Comparison of ENCODE assay signal across 7 cellular contexts in the genomic region with DNA sequence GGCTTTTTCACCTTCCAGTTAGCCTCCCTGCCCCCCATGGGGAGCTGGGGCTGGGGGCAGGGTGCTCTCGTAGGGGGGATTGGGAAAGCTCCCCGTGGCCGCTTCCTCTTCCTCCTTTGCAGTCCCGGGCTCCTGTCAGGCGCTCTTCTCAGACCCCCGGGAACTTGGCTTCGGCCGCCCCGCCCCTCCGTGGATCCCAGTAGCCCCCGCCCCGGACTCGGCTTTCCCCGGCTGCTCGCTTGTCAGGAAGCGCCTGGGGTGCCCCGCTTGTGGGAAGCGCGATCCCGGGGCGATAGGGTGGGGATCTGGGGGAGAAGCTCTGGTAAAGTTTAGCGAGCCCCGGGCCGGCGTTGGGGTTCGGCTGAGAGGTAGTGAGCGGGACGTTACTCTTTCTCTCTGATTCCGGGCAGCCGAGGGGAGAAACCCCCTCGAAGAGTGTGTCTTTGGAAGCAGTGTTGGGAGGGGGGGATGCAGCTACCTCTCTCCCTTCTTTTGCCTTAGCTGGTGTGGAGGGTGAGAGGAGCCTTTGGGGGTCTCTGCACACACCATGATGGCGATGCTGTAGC. TPM values are rescaled to one million over a fixed set of nuclear protein-coding genes. Genes with fewer than 3 reads are reported as not detected.
A peak's percentile ranks its signal among the peaks of the same experiment; 100 is the strongest.
DNase-seq lines count a peak whose midpoint lies in the region; ATAC-seq, FAIRE-seq and TF ChIP-seq lines count a peak whose summit lies in the region.

No MANE protein-coding gene starts in this region.

- H3K4me1 ChIP-seq in esophagus muscularis mucosa: peaks cover 29 to 49% (median 38%) of the 10 kb centered on the region in 4 donors
- H3K4me1 ChIP-seq in thoracic aorta (ENCODE audit: control insufficient read depth in 1 of 2, low read depth in 2 of 2): peaks cover 28 to 34% of the 10 kb centered on the region in 2 donors

- TF ChIP-seq POLR2A in esophagus muscularis mucosa (IDR thresholded peaks at IDR 0.05; ENCODE audit: low read depth): no peak

- ATAC-seq in HG02852 (IDR thresholded peaks at IDR 0.05; ENCODE audit: unreplicated experiment): peak; percentile 27
- ATAC-seq in naive B cell (ENCODE audit: low read depth in 2 of 2): peak; percentile 1 to 13
- no peak for ATAC-seq in thoracic aorta (ENCODE audit: insufficient number of reproducible peaks, low FRiP score, low read depth)

- DNase-seq in GM18507 (ENCODE audit: extremely low spot score, insufficient read length, low read depth): no peak
- peak; percentile 82 for DNase-seq in NCI-H69 (lab: John Stamatoyannopoulos, UW)
- peak; percentile 9 for DNase-seq in activated T-cell treated with anti-CD3 and anti-CD28 coated beads for 4 hours
- no peak for DNase-seq in esophagus muscularis mucosa (ENCODE audit: extremely low spot score)
- DNase-seq in naive B cell: peak; percentile 25
- no peak for DNase-seq in thoracic aorta (ENCODE audit: low spot score)

- peak overlapping the region; percentile 84 to 97 (median 92) for H3K4me3 Mint-ChIP-seq in naive B cell

- H3K27ac ChIP-seq in esophagus muscularis mucosa (replicated peaks in 1 of 4) (peak overlapping the region; percentile 94 to 98 (median 95)), thoracic aorta (peak overlapping the region; percentile 78 to 90)

- peaks cover 23 to 48% (median 30%) of the 10 kb centered on the region in 3 donors for H3K4me1 Mint-ChIP-seq in naive B cell

- intact Hi-C loops in esophagus muscularis mucosa (cut with DNase I): loop anchor here (2.0 to 5.0 kb wide), 3 partner anchors 100 to 192 kb away; no protein-coding TSS in a partner anchor

- peaks cover 0 to 4% (median 0%) of the 10 kb centered on the region in 3 donors for H3K27me3 Mint-ChIP-seq in naive B cell

- no peaks in the 10 kb centered on the region for H3K36me3 Mint-ChIP-seq in naive B cell

- H3K27me3 ChIP-seq in esophagus muscularis mucosa (no peaks in the 10 kb centered on the region), thoracic aorta (replicated peaks; ENCODE audit: insufficient read depth) (no peaks in the 10 kb centered on the region)

- 0% methylated on average over 5 of the region's 32 CpGs for WGBS in esophagus muscularis mucosa

- no peaks in the 10 kb centered on the region for H3K9me3 Mint-ChIP-seq in naive B cell

- no peak for TF ChIP-seq EP300 in esophagus muscularis mucosa (IDR thresholded peaks at IDR 0.05)

- H3K4me3 ChIP-seq in esophagus muscularis mucosa: peak overlapping the region; percentile 93 to 100 (median 98)
- H3K4me3 ChIP-seq in thoracic aorta: peak overlapping the region; percentile 87

- peak; percentile 52 for FAIRE-seq in GM18507 (lab: Jason Lieb, UNC)

- no peaks in the 10 kb centered on the region for H3K36me3 ChIP-seq in esophagus muscularis mucosa
- no peaks in the 10 kb centered on the region for H3K36me3 ChIP-seq in thoracic aorta

- TF ChIP-seq CTCF in esophagus muscularis mucosa (IDR thresholded peaks at IDR 0.05) (no peak), thoracic aorta (IDR thresholded peaks at IDR 0.05) (no peak)

- H3K27ac Mint-ChIP-seq in naive B cell: peak overlapping the region; percentile 86 to 97 (median 96)

- H3K9me3 ChIP-seq in esophagus muscularis mucosa (no peaks in the 10 kb centered on the region), thoracic aorta (no peaks in the 10 kb centered on the region)

RNA-seq across cellular contexts. Expression of gene PIAS1, which starts 0.6 kb away (rescaled TPM):
- total RNA-seq in esophagus muscularis mucosa: 10 to 100 TPM; 26.2 to 68.4 (median 53.1) TPM
- 100 to 1,000 TPM; 141 to 207 (median 162) TPM for polyA plus RNA-seq in naive B cell (ENCODE audit: low read depth in 6 of 6)
- 10 to 100 TPM; 45.1 to 74.1 TPM for total RNA-seq in thoracic aorta

Comparison
In these comparisons a context has a peak if more than half of its experiments do, and no peak if none do; other contexts are left out.
1. DNase-seq: peak in NCI-H69 (single experiment), activated T-cell treated with anti-CD3 and anti-CD28 coated beads for 4 hours (single experiment) and naive B cell (single experiment); none in GM18507 (single experiment), esophagus muscularis mucosa (single experiment) and thoracic aorta (single experiment).